In the genomic region with DNA sequence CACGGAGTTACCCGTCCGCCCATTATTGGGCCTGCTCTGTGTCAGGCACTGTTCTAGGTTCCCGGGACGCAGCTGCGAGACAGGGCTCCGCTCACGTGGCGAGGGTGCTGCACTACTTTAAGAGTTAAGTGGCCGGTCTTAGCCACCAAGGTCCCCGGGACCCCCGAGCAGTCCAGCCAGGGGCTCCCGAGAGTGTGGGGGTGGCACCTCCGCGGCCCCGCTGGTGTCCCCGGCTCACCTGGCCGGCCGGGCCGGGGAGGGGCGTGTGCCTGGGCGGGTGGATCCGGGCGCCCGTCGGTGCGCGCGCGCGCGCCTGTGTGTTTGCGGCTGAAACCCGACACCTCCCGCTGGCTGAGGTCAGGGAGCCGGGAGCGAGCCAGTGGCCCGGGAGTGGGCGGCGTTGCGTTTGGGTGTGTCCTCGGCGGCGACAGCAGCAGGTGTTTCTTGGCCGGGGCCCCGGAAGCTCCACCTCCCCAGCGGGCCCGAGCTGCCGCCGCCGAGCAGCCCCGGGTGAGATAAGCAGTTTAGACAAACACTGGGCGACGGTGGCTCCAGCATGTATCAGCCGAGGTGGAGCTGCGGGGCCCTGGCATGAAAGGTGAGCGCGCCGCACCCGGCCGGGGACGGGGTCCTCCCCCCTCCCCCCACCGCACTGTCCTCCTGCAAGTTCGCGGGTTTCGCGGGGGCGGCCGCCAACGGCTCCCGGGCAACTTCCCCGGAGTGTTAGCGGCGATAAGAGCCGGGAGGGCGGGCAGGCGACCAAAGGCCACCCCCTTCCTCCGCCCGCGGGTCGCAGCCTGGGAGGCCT, we compare ENCODE assay signal across 8 cellular contexts. TPM values are rescaled to one million over a fixed set of nuclear protein-coding genes. Genes with fewer than 3 reads are reported as not detected.
A peak's percentile ranks its signal among the peaks of the same experiment; 100 is the strongest.
DNase-seq lines count a peak whose midpoint lies in the region; ATAC-seq and TF ChIP-seq lines count a peak whose summit lies in the region.

GSE1 (plus strand) TSS at position 522 of the 808 bp plus-strand sequence; CDS start at position 592, 70 bp downstream.

- H3K4me1 ChIP-seq in ES-I3 (ENCODE audit: insufficient read depth, low read length) (peaks cover 32% of the 10 kb centered on the region; the same call in 1 of the 2 replicates), GM23338 (ENCODE audit: insufficient read depth) (peaks cover 44% of the 10 kb centered on the region), uterus (peaks cover 4 to 46% of the 10 kb centered on the region in 2 donors)

- peaks cover 22% of the 10 kb centered on the region for H3F3A ChIP-seq in GM23338 (replicated peaks; ENCODE audit: low read depth)

- H3K36me3 ChIP-seq in ES-I3 (ENCODE audit: insufficient read depth, low read length) (peaks cover 3% of the 10 kb centered on the region; the same call in 1 of the 2 replicates), GM23338 (ENCODE audit: insufficient read depth) (no peaks in the 10 kb centered on the region), uterus (no peaks in the 10 kb centered on the region)

- CTCF ChIA-PET in RWPE1 (lab: Yijun Ruan, JAX): interaction anchor here (0.5 kb wide), 1 partner anchor 26 kb away, joined by 3 read pairs; no protein-coding TSS in a partner anchor

- H3K27me3 Mint-ChIP-seq in GM23338 (ENCODE audit: insufficient read depth, low read depth, poor library complexity): peaks cover 15% of the 10 kb centered on the region

- TF ChIP-seq CTCF in GM23338 (conservative IDR thresholded peaks at IDR 0.05; ENCODE audit: low read depth in 2 of 2) (no peak), LNCaP clone FGC (IDR thresholded peaks at IDR 0.05; ENCODE audit: control insufficient read depth, extremely low read depth, insufficient read depth) (no peak), RWPE1 (conservative IDR thresholded peaks at IDR 0.05; ENCODE audit: low read depth) (no peak), uterus (IDR thresholded peaks at IDR 0.05) (no peak)

- ATAC-seq in GM23338: peak; percentile 13

- POLR2A ChIA-PET in RWPE1 (lab: Yijun Ruan, JAX; ENCODE audit: low non-redundant PET): no interaction called here

- peak within 1 kb of the TSS; percentile 86 for H3K27ac ChIP-seq in GM23338 (ENCODE audit: low read depth)
- H3K27ac ChIP-seq in RWPE1: peak within 1 kb of the TSS; percentile 98
- peak within 1 kb of the TSS; percentile 64 to 80 for H3K27ac ChIP-seq in uterus

- intact Hi-C loops in uterus (cut with DNase I; ENCODE audit: low total_unique reads): loop anchor here (10.0 kb wide), 1 partner anchor 218 kb away; no protein-coding TSS in a partner anchor

- peak within 1 kb of the TSS; percentile 84 for H3K9ac ChIP-seq in ES-I3 (ENCODE audit: low read depth, low read length)

- H3K36me3 Mint-ChIP-seq in GM23338 (ENCODE audit: low read depth): peaks cover 9% of the 10 kb centered on the region; the same call in 2 of the 3 replicates

- H3K9me2 ChIP-seq in GM23338 (ENCODE audit: insufficient read depth): no peaks in the 10 kb centered on the region

- H3K4me1 Mint-ChIP-seq in GM23338: peaks cover 51% of the 10 kb centered on the region

- peaks cover 63% of the 10 kb centered on the region for H3K79me2 ChIP-seq in GM23338 (replicated peaks; ENCODE audit: insufficient read depth)

- peak within 1 kb of the TSS; percentile 98 for H3K4me2 ChIP-seq in GM23338

- TF ChIP-seq POLR2A in uterus (IDR thresholded peaks at IDR 0.05): peak in 1 of 2 donors; percentile 50

- peaks cover 25% of the 10 kb centered on the region for H4K20me1 ChIP-seq in GM23338 (replicated peaks; ENCODE audit: insufficient read depth)

- no peak within 1 kb of the TSS for H3K27ac Mint-ChIP-seq in GM23338

- no peaks in the 10 kb centered on the region for H3K9me3 Mint-ChIP-seq in GM23338

- peak within 1 kb of the TSS; percentile 84 for H3K4me3 ChIP-seq in GM23338
- H3K4me3 ChIP-seq in LNCaP clone FGC (ENCODE audit: low read depth, low read length): peak within 1 kb of the TSS; percentile 79
- H3K4me3 ChIP-seq in uterus: peak within 1 kb of the TSS; percentile 50 to 53

- H3K27me3 ChIP-seq in GM23338 (ENCODE audit: insufficient read depth) (peaks cover 7% of the 10 kb centered on the region; the same call in 1 of the 2 replicates), uterus (no peaks in the 10 kb centered on the region)

- H3K9me3 ChIP-seq in ES-I3 (ENCODE audit: control insufficient read depth, insufficient read depth, low read length) (no peaks in the 10 kb centered on the region), uterus (no peaks in the 10 kb centered on the region)

- peak; percentile 96 for DNase-seq in GM23338 (ENCODE audit: low spot score)
- peak; percentile 94 for DNase-seq in LNCaP clone FGC (ENCODE audit: low read depth)
- peak; percentile 92 for DNase-seq in RWPE1 (ENCODE audit: low spot score)
- peak; percentile 68 for DNase-seq in activated naive CD4-positive, alpha-beta T cell treated with Interleukin-2 at 50 U/mL for 16 hours
- DNase-seq in globus pallidus (ENCODE audit: low spot score): peak; percentile 17
- DNase-seq in occipital lobe (lab: John Stamatoyannopoulos, UW): peak; percentile 39
- peak; percentile 84 for DNase-seq in uterus

- no peak within 1 kb of the TSS for H2AFZ ChIP-seq in GM23338

- H3K4me3 Mint-ChIP-seq in GM23338: peak within 1 kb of the TSS; percentile 76

TF ChIP-seq in GM23338, 12 proteins besides CTCF, POLR2A, EP300 and RAD21:
- no peak for TF ChIP-seq JUNB (IDR thresholded peaks at IDR 0.05; ENCODE audit: unreplicated experiment)
- peak; percentile 44 for TF ChIP-seq POLR2AphosphoS5 (IDR thresholded peaks at IDR 0.05; ENCODE audit: low read depth)

RNA-seq across cellular contexts. Expression of gene GSE1, which starts in this region (rescaled TPM):
- total RNA-seq in GM23338 (2014; rRNA removed; shearing (Covaris generic)): 118 and 135 TPM in 2 replicates
- 32.4 and 34.0 TPM in 2 replicates for polyA plus RNA-seq in GM23338 (2016; fragmentation: Nextera tagmentation; extraction: Ambion mirVana)
- 18.4 TPM for total RNA-seq in occipital lobe
- total RNA-seq in uterus: 100 to 1,000 TPM in 1 of 4 donors, 10 to 100 TPM in 3; 32.6 to 128 (median 73.9) TPM

Comparison
In these comparisons a context has a peak if more than half of its experiments do, and no peak if none do; other contexts are left out.
1. Peak in every context shown above with its lines: DNase-seq, ATAC-seq, H3K4me3 ChIP-seq and H3K27ac ChIP-seq.
2. DNase-seq: peak in every context shown above with its lines; median percentile 96 in GM23338; 94 in LNCaP clone FGC; 92 in RWPE1; 84 in uterus; 68 in activated naive CD4-positive, alpha-beta T cell treated with Interleukin-2 at 50 U/mL for 16 hours; 39 in occipital lobe; 17 in globus pallidus.